Comparison of ENCODE assay signal across 19 cellular contexts in the genomic region with DNA sequence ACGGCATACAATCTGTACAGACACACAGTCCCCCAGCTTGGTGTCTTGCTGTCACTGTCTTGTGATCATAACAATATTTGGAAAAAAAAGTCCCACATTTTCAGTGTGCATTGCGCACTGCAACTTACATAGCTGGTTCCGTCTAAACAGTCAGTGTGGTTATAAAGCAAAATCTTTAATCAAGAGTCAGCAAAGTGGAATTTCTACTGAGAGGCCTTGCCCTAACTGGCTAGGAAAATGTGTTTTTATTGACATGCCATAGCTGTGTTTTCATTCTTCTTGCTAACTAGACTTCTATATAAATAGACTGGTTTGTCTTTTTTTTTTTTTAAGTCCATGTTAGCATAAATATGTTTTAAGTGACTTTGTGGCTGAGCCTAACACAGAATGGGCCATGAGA.
"Had no signal": no experiment of that assay in that cellular context is flagged by ENCODE, and none has a peak within 500 bp of the region (broad histone marks: within the 10 kb centered on the region; RNA-seq: fewer than 3 reads in every experiment).

No MANE protein-coding gene starts in this region.

- H3K9me3 ChIP-seq: sigmoid colon, thoracic aorta had no signal

- H3K27ac Mint-ChIP-seq: activated CD8-positive, alpha-beta memory T cell treated with anti-CD3 and anti-CD28 coated beads, Interleukin-2, amount 10 ng/mL, durations not matched to agents 7 days and 5 days; activated naive CD8-positive, alpha-beta T cell treated with anti-CD3 and anti-CD28 coated beads for 36 hours; effector memory CD8-positive, alpha-beta T cell; natural killer cell; stimulated activated naive CD8-positive, alpha-beta T cell treated with anti-CD3 and anti-CD28 coated beads, Interleukin-15, amount 100 ng/mL, for 72 hours had no signal

- H3K4me1 Mint-ChIP-seq: activated naive CD8-positive, alpha-beta T cell treated with anti-CD3 and anti-CD28 coated beads for 36 hours; natural killer cell had no signal

- H3K4me3 ChIP-seq: sigmoid colon, thoracic aorta had no signal

- H3K4me1 ChIP-seq: sigmoid colon had no signal

- DNase-seq: activated CD4-positive, alpha-beta T cell treated with anti-CD3 and anti-CD28 coated beads, Interleukin-2, amount 50 U/mL, for 48 hours; activated CD4-positive, CD25-positive, alpha-beta regulatory T cell treated with anti-CD3 and anti-CD28 coated beads, Interleukin-2, amount 50 U/mL, for 72 hours; activated CD8-positive, alpha-beta memory T cell treated with anti-CD3 and anti-CD28 coated beads, Interleukin-2, amount 10 ng/mL, durations not matched to agents 7 days and 5 days; activated gamma-delta T cell treated with Interleukin-2 at 50 U/mL for 16 hours; activated naive CD8-positive, alpha-beta T cell treated with anti-CD3 and anti-CD28 coated beads for 36 hours; activated T-cell treated with anti-CD3 and anti-CD28 coated beads, Interleukin-2, amount 50 U/mL, for 48 hours; aorta; caudate nucleus; cortex of kidney; effector memory CD8-positive, alpha-beta T cell; left colon; natural killer cell; occipital lobe; sigmoid colon; stimulated activated CD4-positive, alpha-beta T cell treated with anti-CD3 and anti-CD28 coated beads, Interleukin-4, amount 100 ng/mL, for 1 hour; stimulated activated naive CD8-positive, alpha-beta T cell treated with anti-CD3 and anti-CD28 coated beads, Interleukin-15, amount 100 ng/mL, for 72 hours; SW 1271 had no signal

- H3K9me3 Mint-ChIP-seq: effector memory CD8-positive, alpha-beta T cell; natural killer cell; stimulated activated naive CD8-positive, alpha-beta T cell treated with anti-CD3 and anti-CD28 coated beads, Interleukin-15, amount 100 ng/mL, for 72 hours had no signal

- H3K27ac ChIP-seq: epithelial cell of prostate, sigmoid colon, thoracic aorta had no signal

- ATAC-seq: activated CD8-positive, alpha-beta memory T cell treated with anti-CD3 and anti-CD28 coated beads, Interleukin-2, amount 10 ng/mL, durations not matched to agents 7 days and 5 days; effector memory CD8-positive, alpha-beta T cell; left colon; natural killer cell; stimulated activated naive CD8-positive, alpha-beta T cell treated with anti-CD3 and anti-CD28 coated beads, Interleukin-15, amount 100 ng/mL, for 72 hours had no signal

- H3K36me3 ChIP-seq: sigmoid colon, thoracic aorta had no signal

- H3K27me3 ChIP-seq: sigmoid colon had no signal

- H3K36me3 Mint-ChIP-seq: activated CD8-positive, alpha-beta memory T cell treated with anti-CD3 and anti-CD28 coated beads, Interleukin-2, amount 10 ng/mL, durations not matched to agents 7 days and 5 days; activated naive CD8-positive, alpha-beta T cell treated with anti-CD3 and anti-CD28 coated beads for 36 hours; natural killer cell had no signal

- H3K4me3 Mint-ChIP-seq: activated CD8-positive, alpha-beta memory T cell treated with anti-CD3 and anti-CD28 coated beads, Interleukin-2, amount 10 ng/mL, durations not matched to agents 7 days and 5 days; activated naive CD8-positive, alpha-beta T cell treated with anti-CD3 and anti-CD28 coated beads for 36 hours; effector memory CD8-positive, alpha-beta T cell; natural killer cell; stimulated activated naive CD8-positive, alpha-beta T cell treated with anti-CD3 and anti-CD28 coated beads, Interleukin-15, amount 100 ng/mL, for 72 hours had no signal
